38 cellular contexts compared by ENCODE assay signal in genomic region chr1:42133809-42134526, GRCh38. TPM values are rescaled to one million over a fixed set of nuclear protein-coding genes. Genes with fewer than 3 reads are reported as not detected.
"Had no signal": no experiment of that assay in that cellular context is flagged by ENCODE, and none has a peak within 500 bp of the region (broad histone marks: within the 10 kb centered on the region; RNA-seq: fewer than 3 reads in every experiment).

No MANE protein-coding gene starts in this region.

- H3K27ac ChIP-seq: coronary artery, esophagus muscularis mucosa, foreskin keratinocyte, gastroesophageal sphincter, heart right ventricle, left lung, ovary, psoas muscle, skin epidermis, thoracic aorta, tibial nerve, upper lobe of right lung, uterus had no signal

- H3K4me3 Mint-ChIP-seq: naive thymus-derived CD8-positive, alpha-beta T cell; nephron progenitor cell; stimulated activated naive B cell treated with anti-CD40 and anti-IgM and Interleukin-4, amounts not matched to agents 10 μg/mL and 1 μg/mL and 100 μg/mL, for 72 hours; stimulated activated naive CD8-positive, alpha-beta T cell treated with anti-CD3 and anti-CD28 coated beads, Interleukin-15, Interleukin-2, amounts not matched to agents 100 ng/mL and 50 ng/mL, for 24 hours had no signal

- H3K4me1 ChIP-seq: esophagus muscularis mucosa, foreskin keratinocyte, gastroesophageal sphincter, heart right ventricle, left lung, psoas muscle, tibial nerve, upper lobe of right lung, uterus had no signal

- ATAC-seq: foreskin keratinocyte; gastroesophageal sphincter; heart right ventricle; left cardiac atrium; left lung; naive thymus-derived CD8-positive, alpha-beta T cell; psoas muscle; right cardiac atrium; stimulated activated naive B cell treated with anti-CD40 and anti-IgM and Interleukin-4, amounts not matched to agents 10 μg/mL and 1 μg/mL and 100 μg/mL, for 72 hours; upper lobe of right lung had no signal

- H3K27me3 ChIP-seq: left lung, ovary, upper lobe of right lung, uterus had no signal

- H3K36me3 Mint-ChIP-seq: naive thymus-derived CD8-positive, alpha-beta T cell had no signal

- H3K9me3 ChIP-seq: esophagus muscularis mucosa, gastroesophageal sphincter, heart right ventricle, left lung, ovary, psoas muscle, thoracic aorta, tibial nerve, upper lobe of right lung, uterus had no signal

- FAIRE-seq: endothelial cell of umbilical vein, islet of Langerhans had no signal

- H3K36me3 ChIP-seq: esophagus muscularis mucosa, gastroesophageal sphincter, heart right ventricle, left lung, ovary, thoracic aorta, tibial nerve, upper lobe of right lung, uterus had no signal

- H3K4me1 Mint-ChIP-seq: naive thymus-derived CD8-positive, alpha-beta T cell had no signal

- H3K27ac Mint-ChIP-seq: naive thymus-derived CD8-positive, alpha-beta T cell; nephron progenitor cell; stimulated activated naive B cell treated with anti-CD40 and anti-IgM and Interleukin-4, amounts not matched to agents 10 μg/mL and 1 μg/mL and 100 μg/mL, for 72 hours; stimulated activated naive CD8-positive, alpha-beta T cell treated with anti-CD3 and anti-CD28 coated beads, Interleukin-15, Interleukin-2, amounts not matched to agents 100 ng/mL and 50 ng/mL, for 24 hours had no signal

- DNase-seq: dermis blood vessel endothelial cell; effector memory CD4-positive, alpha-beta T cell; foreskin keratinocyte; glutamatergic neuron; heart right ventricle; hippocampal formation; left cardiac atrium; left lung; mesenchymal stem cell; midbrain; naive thymus-derived CD8-positive, alpha-beta T cell; nephron progenitor cell; nucleus accumbens; ovary; posterior cingulate gyrus; psoas muscle; right cardiac atrium; stimulated activated CD4-positive, alpha-beta T cell treated with anti-CD3 and anti-CD28 coated beads, Interleukin-15, amount 100 ng/mL, for 24 hours; stimulated activated CD4-positive, alpha-beta T cell treated with anti-CD3 and anti-CD28 coated beads, Interleukin-2, amount 100 ng/mL, for 48 hours; stimulated activated naive B cell treated with anti-CD40 and anti-IgM and Interleukin-4, amounts not matched to agents 10 μg/mL and 1 μg/mL and 100 μg/mL, for 72 hours; upper lobe of right lung; uterus had no signal

- H3K9me3 Mint-ChIP-seq: naive thymus-derived CD8-positive, alpha-beta T cell; stimulated activated naive CD8-positive, alpha-beta T cell treated with anti-CD3 and anti-CD28 coated beads, Interleukin-15, Interleukin-2, amounts not matched to agents 100 ng/mL and 50 ng/mL, for 24 hours had no signal

- H3K4me3 ChIP-seq: coronary artery, esophagus muscularis mucosa, gastroesophageal sphincter, heart right ventricle, left lung, ovary, psoas muscle, skin epidermis, thoracic aorta, tibial nerve, upper lobe of right lung, uterus had no signal

RNA-seq across cellular contexts. Expression of gene GUCA2B, which starts 19.2 kb away (rescaled TPM):
- total RNA-seq: dermis blood vessel endothelial cell; endothelial cell of umbilical vein; epithelial cell of proximal tubule; esophagus muscularis mucosa; fibroblast of lung; foreskin keratinocyte; gastroesophageal sphincter; kidney epithelial cell; left cardiac atrium; left lung; lung microvascular endothelial cell; myocyte; naive thymus-derived CD8-positive, alpha-beta T cell; ovary; psoas muscle; renal cortical epithelial cell; right cardiac atrium; thoracic aorta; tibial nerve; upper lobe of right lung; uterus had no signal
- polyA plus RNA-seq: endothelial cell of umbilical vein; fibroblast of lung; foreskin keratinocyte; heart right ventricle; naive thymus-derived CD8-positive, alpha-beta T cell; ovary; right cardiac atrium had no signal

RNA-seq across cellular contexts. Expression of gene GUCA2A, which starts 30.6 kb away (rescaled TPM):
- total RNA-seq: dermis blood vessel endothelial cell; endothelial cell of umbilical vein; epithelial cell of proximal tubule; esophagus muscularis mucosa; fibroblast of lung; foreskin keratinocyte; gastroesophageal sphincter; heart right ventricle; kidney epithelial cell; left cardiac atrium; left lung; lower leg skin; lung microvascular endothelial cell; myocyte; naive thymus-derived CD8-positive, alpha-beta T cell; renal cortical epithelial cell; right cardiac atrium; thoracic aorta; tibial nerve; upper lobe of right lung; uterus had no signal
- polyA plus RNA-seq: endothelial cell of umbilical vein; fibroblast of lung; foreskin keratinocyte; heart right ventricle; naive thymus-derived CD8-positive, alpha-beta T cell; ovary; psoas muscle; right cardiac atrium had no signal
